ENCODE assay signal across 10 cellular contexts in genomic region chr2:105330681-105331375, GRCh38. TPM values are rescaled to one million over a fixed set of nuclear protein-coding genes. Genes with fewer than 3 reads are reported as not detected.
DNase-seq lines count a peak whose midpoint lies in the region; ATAC-seq and TF ChIP-seq lines count a peak whose summit lies in the region.
"Had no signal": no experiment of that assay in that cellular context is flagged by ENCODE, and none has a peak within 500 bp of the region (broad histone marks: within the 10 kb centered on the region; RNA-seq: fewer than 3 reads in every experiment).

No MANE protein-coding gene starts in this region.

- TF ChIP-seq CTCF in esophagus muscularis mucosa (IDR thresholded peaks at IDR 0.05): no peak
- no peak for TF ChIP-seq CTCF in dorsolateral prefrontal cortex (IDR thresholded peaks at IDR 0.05 in 54 of 56, conservative IDR thresholded peaks at IDR 0.05 in 2 of 56; ENCODE audit: low read depth in 1 of 56, partially characterized antibody in 56 of 56)

- H3K9ac ChIP-seq in SK-N-MC (ENCODE audit: insufficient read length): peak overlapping the region; percentile 96

- 98% methylated on average over 4 of the region's 4 CpGs for WGBS in esophagus muscularis mucosa

- peak; percentile 33 for ATAC-seq in stimulated activated naive CD8-positive, alpha-beta T cell treated with anti-CD3 and anti-CD28 coated beads, Interleukin-15, Interleukin-2, amounts not matched to agents 100 U/mL and 50 U/mL, for 24 hours

- H3K4me3 ChIP-seq in SK-N-MC (no peak overlapping the region), esophagus muscularis mucosa (no peak overlapping the region), dorsolateral prefrontal cortex (peak overlapping the region in 28 of 59 donors; percentile 66 to 91 (median 78))

- intact Hi-C loops in esophagus muscularis mucosa (cut with DNase I): loop anchor here (10.0 kb wide), 1 partner anchor 864 kb away; the partner anchor contains the start of gene UXS1
- intact Hi-C loops in dorsolateral prefrontal cortex (cut with DNase I): loop anchor here (10.0 kb wide), 1 partner anchor 864 kb away; the partner anchor contains the start of gene UXS1 (in 2 of the 2)

- H3K27ac ChIP-seq in SK-N-MC (no peak overlapping the region), esophagus muscularis mucosa (replicated peaks in 1 of 4) (peak overlapping the region; percentile 84 to 94 (median 91)), dorsolateral prefrontal cortex (peak overlapping the region in 24 of 59 donors; percentile 77 to 96 (median 90))

- no peak for TF ChIP-seq POLR2A in esophagus muscularis mucosa (IDR thresholded peaks at IDR 0.05; ENCODE audit: low read depth)

- TF ChIP-seq EP300 in esophagus muscularis mucosa (IDR thresholded peaks at IDR 0.05): no peak

- no peaks in the 10 kb centered on the region for H3K27me3 ChIP-seq in esophagus muscularis mucosa
- H3K27me3 ChIP-seq in dorsolateral prefrontal cortex: no peaks in the 10 kb centered on the region

- H3K36me3 ChIP-seq in SK-N-MC (ENCODE audit: insufficient read depth, low read length) (peaks cover 13% of the 10 kb centered on the region), esophagus muscularis mucosa (peaks cover 0 to 6% (median 2%) of the 10 kb centered on the region in 4 donors)
- H3K36me3 ChIP-seq: left ventricle myocardium inferior had no signal

- H3K4me1 ChIP-seq in esophagus muscularis mucosa: peaks cover 14 to 35% (median 27%) of the 10 kb centered on the region in 4 donors

- H3K9me3 ChIP-seq in SK-N-MC (ENCODE audit: low read depth, low read length) (no peaks in the 10 kb centered on the region), esophagus muscularis mucosa (no peaks in the 10 kb centered on the region)
- H3K9me3 ChIP-seq: left ventricle myocardium inferior had no signal

- DNase-seq in activated CD8-positive, alpha-beta memory T cell treated with anti-CD3 and anti-CD28 coated beads, Interleukin-2, amount 50 U/mL, for 48 hours: peak; percentile 60
- no peak for DNase-seq in activated CD8-positive, alpha-beta memory T cell treated with anti-CD3 and anti-CD28 coated beads, Interleukin-2, amount 50 U/mL, for 4 hours
- DNase-seq in SK-N-MC (ENCODE audit: low read depth, low spot score) (no peak), esophagus muscularis mucosa (ENCODE audit: extremely low spot score) (no peak), AG08395 (ENCODE audit: low spot score) (no peak), dorsolateral prefrontal cortex (no peak), NCI-H526 treated with DMSO at 0.1 percent for 48 hours (lab: John Stamatoyannopoulos, UW) (no peak)
- peak; percentile 33 for DNase-seq in stimulated activated naive CD8-positive, alpha-beta T cell treated with anti-CD3 and anti-CD28 coated beads, Interleukin-15, Interleukin-2, amounts not matched to agents 100 U/mL and 50 U/mL, for 24 hours
- DNase-seq: NCI-H2107 had no signal

RNA-seq across cellular contexts. Expression of gene TGFBRAP1, which starts 1.3 kb away (rescaled TPM):
- total RNA-seq in esophagus muscularis mucosa (10 to 100 TPM; 20.8 to 34.4 (median 27.9) TPM), dorsolateral prefrontal cortex (10 to 100 TPM; 18.8 to 31.2 (median 24.9) TPM)

RNA-seq across cellular contexts. Expression of gene C2orf49, which starts 6.5 kb away (rescaled TPM):
- 10 to 100 TPM; 16.4 to 19.5 (median 17.7) TPM for total RNA-seq in esophagus muscularis mucosa
- total RNA-seq in dorsolateral prefrontal cortex: 10 to 100 TPM; 15.9 to 35.0 (median 24.8) TPM

Comparison
In these comparisons a context has a peak if more than half of its experiments do, and no peak if none do; other contexts are left out.
1. DNase-seq: peak in activated CD8-positive, alpha-beta memory T cell treated with anti-CD3 and anti-CD28 coated beads, Interleukin-2, amount 50 U/mL, for 48 hours (single experiment) and stimulated activated naive CD8-positive, alpha-beta T cell treated with anti-CD3 and anti-CD28 coated beads, Interleukin-15, Interleukin-2, amounts not matched to agents 100 U/mL and 50 U/mL, for 24 hours (single experiment); none in activated CD8-positive, alpha-beta memory T cell treated with anti-CD3 and anti-CD28 coated beads, Interleukin-2, amount 50 U/mL, for 4 hours (single experiment), SK-N-MC (single experiment), esophagus muscularis mucosa (single experiment), AG08395 (single experiment), dorsolateral prefrontal cortex (0 of 10) and NCI-H526 treated with DMSO at 0.1 percent for 48 hours (single experiment).